9 cellular contexts compared by ENCODE assay signal in the genomic region with DNA sequence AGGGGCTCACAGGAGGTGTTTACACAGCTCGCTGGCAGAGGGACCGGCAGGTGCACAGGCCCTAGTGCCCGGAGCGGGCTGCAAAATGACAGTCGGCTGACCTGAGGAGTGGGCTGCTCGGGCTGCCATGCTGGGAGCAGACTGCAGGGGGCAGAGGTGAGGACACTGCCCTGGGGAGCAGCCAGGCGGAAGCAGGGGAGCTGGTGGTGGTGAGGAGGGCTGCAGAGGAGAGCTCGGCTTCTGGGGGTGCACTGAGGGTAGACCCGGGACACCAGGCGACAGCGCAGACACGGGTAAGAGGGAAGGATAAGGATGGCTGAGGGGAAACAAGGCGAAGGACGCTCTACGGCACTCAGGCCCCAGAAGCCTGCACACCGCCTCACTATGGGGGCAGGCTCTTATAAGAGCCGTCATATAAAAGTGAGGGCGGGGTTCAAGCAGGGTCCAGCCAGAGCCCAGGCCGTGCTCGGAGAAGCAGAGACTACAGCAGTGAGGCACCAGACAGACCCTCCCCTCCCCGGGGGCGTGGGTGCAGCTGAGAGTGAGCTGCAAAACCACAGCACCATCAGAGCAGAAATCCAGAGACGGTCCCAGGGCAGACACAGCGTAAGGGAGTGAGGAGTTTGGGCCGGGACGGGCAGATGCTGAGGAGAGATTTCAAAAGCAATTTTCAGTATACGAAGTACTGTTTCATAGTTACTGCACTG.
A peak's percentile ranks its signal among the peaks of the same experiment; 100 is the strongest.
DNase-seq lines count a peak whose midpoint lies in the region; ATAC-seq and TF ChIP-seq lines count a peak whose summit lies in the region.
"Had no signal": no experiment of that assay in that cellular context is flagged by ENCODE, and none has a peak within 500 bp of the region (broad histone marks: within the 10 kb centered on the region; RNA-seq: fewer than 3 reads in every experiment).

No MANE protein-coding gene starts in this region.

- DNase-seq in AG04449 (ENCODE audit: low read depth, low spot score) (no peak), GM20000 (ENCODE audit: low spot score) (no peak), ecto neural progenitor cell (ENCODE audit: low spot score) (peak; percentile 67), SW 1271 (lab: John Stamatoyannopoulos, UW) (no peak)
- DNase-seq in stimulated activated CD4-positive, alpha-beta T cell treated with anti-CD3 and anti-CD28 coated beads, Interleukin-4, amount 100 ng/mL, for 24 hours = peak; percentile 65
- DNase-seq: right lobe of liver had no signal

- CTCF ChIA-PET in AG04449 (lab: Yijun Ruan, JAX) = interaction anchor here (0.9 kb wide), 1 partner anchor 32 kb away, joined by 3 read pairs; no protein-coding TSS in a partner anchor

- TF ChIP-seq POLR2A in Raji (IDR thresholded peaks at IDR 0.05; ENCODE audit: insufficient read depth, low read depth, low read length) = 0 out of 2 replicates have a peak, but pooled peaks have one; percentile 5

- POLR2A ChIA-PET in AG04449 (lab: Yijun Ruan, JAX) = no interaction called here

- ATAC-seq in GM21528 (IDR thresholded peaks at IDR 0.05; ENCODE audit: low FRiP score, unreplicated experiment) (no peak), GM21825 (IDR thresholded peaks at IDR 0.05; ENCODE audit: unreplicated experiment) (no peak)

- TF ChIP-seq CTCF in AG04449 (IDR thresholded peaks at IDR 0.05; ENCODE audit: insufficient read depth, low read length, missing control alignments) = peak; percentile 14
- TF ChIP-seq CTCF in GM20000 (IDR thresholded peaks at IDR 0.05; ENCODE audit: extremely low read depth, missing control alignments) = peak; percentile 57

- H3K4me3 ChIP-seq in AG04449 (ENCODE audit: low read depth, low read length) = no peak overlapping the region
- H3K4me3 ChIP-seq: right lobe of liver had no signal

Comparison
In these comparisons a context has a peak if more than half of its experiments do, and no peak if none do; other contexts are left out.
1. DNase-seq: peak in ecto neural progenitor cell (single experiment) and stimulated activated CD4-positive, alpha-beta T cell treated with anti-CD3 and anti-CD28 coated beads, Interleukin-4, amount 100 ng/mL, for 24 hours (single experiment); none in AG04449 (single experiment), GM20000 (single experiment) and SW 1271 (0 of 2).